ENCODE assay signal across 1 cellular context in genomic region chr6:108557494-108558371, GRCh38.
TF ChIP-seq lines count a peak whose summit lies in the region.

No MANE protein-coding gene starts in this region.

TF ChIP-seq in K562, 482 proteins besides CTCF, POLR2A, EP300 and RAD21 (continued from another document and continues in another):
- 0 out of 2 replicates have a peak, but pooled peaks have one; percentile 50 for TF ChIP-seq ZBTB40 (IDR thresholded peaks at IDR 0.05)
- no peak for TF ChIP-seq ZBTB40 (CRISPR knock-in tag; IDR thresholded peaks at IDR 0.05)
- TF ChIP-seq GMEB1 (CRISPR knock-in tag; IDR thresholded peaks at IDR 0.05) = no peak
- TF ChIP-seq ZHX1 (conservative IDR thresholded peaks at IDR 0.05; ENCODE audit: low read length) = no peak
- peak; percentile 84 to 85; a peak in 2 of 4 replicates for TF ChIP-seq SIN3A (IDR thresholded peaks at IDR 0.05; ENCODE audit: borderline replicate concordance in 2 of 2, control insufficient read depth in 1 of 2, low read depth in 2 of 2, low read length in 2 of 2)
- TF ChIP-seq RUNX1 (IDR thresholded peaks at IDR 0.05; ENCODE audit: low read depth) = no peak
- peak; percentile 8 to 86 (median 68) for TF ChIP-seq YY1 (IDR thresholded peaks at IDR 0.05; ENCODE audit: borderline replicate concordance in 1 of 3, control insufficient read depth in 1 of 3, extremely low read depth in 1 of 3, insufficient read depth in 3 of 3, insufficient read length in 1 of 3, insufficient replicate concordance in 2 of 3, low read depth in 1 of 3, low read length in 2 of 3)
- TF ChIP-seq KLF10 (CRISPR knock-in tag; IDR thresholded peaks at IDR 0.05) = no peak
- TF ChIP-seq REST (CRISPR knock-in tag; IDR thresholded peaks at IDR 0.05; ENCODE audit: low read depth) = 0 out of 2 replicates have a peak, but pooled peaks have one; percentile 35
- no peak for TF ChIP-seq TRIM28 (IDR thresholded peaks at IDR 0.05)
- no peak for TF ChIP-seq SRSF3 (IDR thresholded peaks at IDR 0.05; ENCODE audit: insufficient read depth, low read length)
- TF ChIP-seq FOXO4 (CRISPR knock-in tag; IDR thresholded peaks at IDR 0.05) = no peak
- TF ChIP-seq HEY1 (CRISPR knock-in tag; IDR thresholded peaks at IDR 0.05; ENCODE audit: borderline replicate concordance) = no peak
- TF ChIP-seq CBX5 (IDR thresholded peaks at IDR 0.05; ENCODE audit: borderline replicate concordance, low read depth) = no peak
- no peak for TF ChIP-seq TCF15 (CRISPR knock-in tag; IDR thresholded peaks at IDR 0.05)
- no peak for TF ChIP-seq FOXA3 (CRISPR knock-in tag; conservative IDR thresholded peaks at IDR 0.05 in 1 of 2, IDR thresholded peaks at IDR 0.05 in 1 of 2)
- TF ChIP-seq RBM14 (IDR thresholded peaks at IDR 0.05; ENCODE audit: borderline replicate concordance, insufficient read depth, low read depth, low read length) = no peak
- 0 out of 2 replicates have a peak, but pooled peaks have one; percentile 29 for TF ChIP-seq HBP1 (CRISPR knock-in tag; IDR thresholded peaks at IDR 0.05)
- TF ChIP-seq XRCC5 (IDR thresholded peaks at IDR 0.05; ENCODE audit: low read depth, low read length) = no peak
- TF ChIP-seq HMG20A (CRISPR knock-in tag; conservative IDR thresholded peaks at IDR 0.05) = no peak
- no peak for TF ChIP-seq ZBTB9 (CRISPR knock-in tag; IDR thresholded peaks at IDR 0.05)
- no peak for TF ChIP-seq CEBPG (CRISPR knock-in tag; IDR thresholded peaks at IDR 0.05)
- no peak for TF ChIP-seq CEBPG (tag; conservative IDR thresholded peaks at IDR 0.05 in 1 of 2, IDR thresholded peaks at IDR 0.05 in 1 of 2)
- TF ChIP-seq ZNF384 (IDR thresholded peaks at IDR 0.05; ENCODE audit: low read depth, low read length) = no peak
- TF ChIP-seq MAFF (IDR thresholded peaks at IDR 0.05; ENCODE audit: low read length) = no peak
- no peak; the same call in 1 of the 2 replicates for TF ChIP-seq HCFC1 (IDR thresholded peaks at IDR 0.05; ENCODE audit: low read depth, low read length)
- TF ChIP-seq SOX6 (IDR thresholded peaks at IDR 0.05) = no peak
- peak; percentile 11; the same call in 1 of the 2 replicates for TF ChIP-seq ZNF644 (tag; IDR thresholded peaks at IDR 0.05; ENCODE audit: low read depth)
- TF ChIP-seq KAT2B (IDR thresholded peaks at IDR 0.05; ENCODE audit: low read depth, low read length) = no peak
- no peak for TF ChIP-seq ZSCAN32 (CRISPR knock-in tag; IDR thresholded peaks at IDR 0.05)
- TF ChIP-seq HMGXB4 (CRISPR knock-in tag; IDR thresholded peaks at IDR 0.05) = no peak
- TF ChIP-seq FOXJ2 (tag; IDR thresholded peaks at IDR 0.05) = no peak; the same call in 1 of the 2 replicates
- no peak for TF ChIP-seq NFIX (CRISPR knock-in tag; IDR thresholded peaks at IDR 0.05; ENCODE audit: low read depth)
